ENCODE assay signal across 8 cellular contexts in genomic region chr1:1678581-1679380, GRCh38. TPM values are rescaled to one million over a fixed set of nuclear protein-coding genes. Genes with fewer than 3 reads are reported as not detected.
A peak's percentile ranks its signal among the peaks of the same experiment; 100 is the strongest.
DNase-seq lines count a peak whose midpoint lies in the region; ATAC-seq lines count a peak whose summit lies in the region.

No MANE protein-coding gene starts in this region.

- peaks cover 30% of the 10 kb centered on the region for H3K4me1 Mint-ChIP-seq in stimulated activated effector memory CD8-positive, alpha-beta T cell treated with anti-CD3 and anti-CD28 coated beads, Interleukin-12 subunit alpha, Interleukin-12 subunit beta, amount 100 ng/mL, for 72 hours

- peak overlapping the region; percentile 97 for H3K27ac Mint-ChIP-seq in stimulated activated effector memory CD8-positive, alpha-beta T cell treated with anti-CD3 and anti-CD28 coated beads, Interleukin-12 subunit alpha, Interleukin-12 subunit beta, amount 100 ng/mL, for 72 hours

- peak overlapping the region; percentile 91 for H3K4me3 Mint-ChIP-seq in stimulated activated effector memory CD8-positive, alpha-beta T cell treated with anti-CD3 and anti-CD28 coated beads, Interleukin-12 subunit alpha, Interleukin-12 subunit beta, amount 100 ng/mL, for 72 hours

- peaks cover 39% of the 10 kb centered on the region for H3K36me3 Mint-ChIP-seq in stimulated activated effector memory CD8-positive, alpha-beta T cell treated with anti-CD3 and anti-CD28 coated beads, Interleukin-12 subunit alpha, Interleukin-12 subunit beta, amount 100 ng/mL, for 72 hours

- no peaks in the 10 kb centered on the region for H3K9me3 Mint-ChIP-seq in stimulated activated effector memory CD8-positive, alpha-beta T cell treated with anti-CD3 and anti-CD28 coated beads, Interleukin-12 subunit alpha, Interleukin-12 subunit beta, amount 100 ng/mL, for 72 hours

- ATAC-seq in GM19397 (IDR thresholded peaks at IDR 0.05; ENCODE audit: unreplicated experiment): peak; percentile 1
- ATAC-seq in left ventricle myocardium superior: peak; percentile 36
- ATAC-seq in stimulated activated effector memory CD8-positive, alpha-beta T cell treated with anti-CD3 and anti-CD28 coated beads, Interleukin-12 subunit alpha, Interleukin-12 subunit beta, amount 100 ng/mL, for 72 hours: peak; percentile 81
- no peak for ATAC-seq in HG03342 (IDR thresholded peaks at IDR 0.05; ENCODE audit: unreplicated experiment)

- peak; percentile 29 for DNase-seq in AG20443 (ENCODE audit: low spot score)
- DNase-seq in UCSD-AML1 (lab: John Stamatoyannopoulos, UW; ENCODE audit: unreplicated experiment): peak; percentile 38
- DNase-seq in left ventricle myocardium superior: peak; percentile 30
- DNase-seq in stimulated activated effector memory CD8-positive, alpha-beta T cell treated with anti-CD3 and anti-CD28 coated beads, Interleukin-12 subunit alpha, Interleukin-12 subunit beta, amount 100 ng/mL, for 72 hours (ENCODE audit: low spot score in 2 of 2): peak; percentile 38 to 63
- DNase-seq in HK-2 (ENCODE audit: unreplicated experiment): no peak
- DNase-seq in NCI-H2227 (lab: John Stamatoyannopoulos, UW; ENCODE audit: unreplicated experiment): no peak

- intact Hi-C loops in left ventricle myocardium superior (cut with micrococcal nuclease): no loop called here

RNA-seq across cellular contexts. Expression of gene SLC35E2B, which starts 13.8 kb away (rescaled TPM):
- total RNA-seq in left ventricle myocardium superior: 25.3 TPM

RNA-seq across cellular contexts. Expression of gene CDK11B, which starts 20.0 kb away (rescaled TPM):
- total RNA-seq in left ventricle myocardium superior: 26.1 TPM

RNA-seq across cellular contexts. Expression of gene CDK11A, which starts 45.4 kb away (rescaled TPM):
- 22.3 TPM for total RNA-seq in left ventricle myocardium superior

RNA-seq across cellular contexts. Expression of gene MMP23B, which starts 46.8 kb away (rescaled TPM):
- total RNA-seq in left ventricle myocardium superior: 47.9 TPM

Comparison
In these comparisons a context has a peak if more than half of its experiments do, and no peak if none do; other contexts are left out.
1. DNase-seq: peak in AG20443 (single experiment), UCSD-AML1 (single experiment), left ventricle myocardium superior (single experiment) and stimulated activated effector memory CD8-positive, alpha-beta T cell treated with anti-CD3 and anti-CD28 coated beads, Interleukin-12 subunit alpha, Interleukin-12 subunit beta, amount 100 ng/mL, for 72 hours (2 of 2); none in HK-2 (single experiment) and NCI-H2227 (single experiment).